ENCODE assay signal across 8 cellular contexts in the genomic region with DNA sequence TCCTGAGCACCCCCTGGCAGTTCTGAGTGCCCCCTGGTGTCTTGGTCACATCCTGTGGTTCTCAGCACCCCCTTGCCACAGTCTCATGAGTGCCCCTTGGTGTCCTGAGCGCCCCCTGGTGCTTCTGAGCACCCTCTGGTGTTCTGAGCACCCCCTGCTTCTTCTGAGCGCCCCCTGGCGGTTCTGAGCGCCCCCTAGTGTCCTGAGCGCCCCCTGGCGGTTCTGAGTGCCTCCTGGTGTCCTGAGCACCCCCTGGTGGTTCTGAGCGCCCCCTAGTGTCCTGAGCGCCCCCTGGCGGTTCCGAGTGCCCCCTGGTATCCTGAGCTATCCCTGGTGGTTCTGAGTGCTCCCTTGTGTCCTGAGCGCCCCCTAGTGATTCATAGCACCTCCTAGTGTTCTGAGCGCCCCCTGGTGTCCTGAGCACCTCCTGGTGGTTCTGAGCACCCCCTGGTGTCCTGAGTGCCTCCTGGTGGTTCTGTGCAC.
A peak's percentile ranks its signal among the peaks of the same experiment; 100 is the strongest.
DNase-seq lines count a peak whose midpoint lies in the region; ATAC-seq, FAIRE-seq and TF ChIP-seq lines count a peak whose summit lies in the region.
"Not testable (repeated sequence)": the region's sequence is repeated elsewhere in the genome, so short reads cannot be mapped to it uniquely, and the experiment has no call there.

No MANE protein-coding gene starts in this region.

- peaks cover 52% of the 10 kb centered on the region for H3K4me1 Mint-ChIP-seq in activated CD8-positive, alpha-beta T cell treated with anti-CD3 and anti-CD28 coated beads for 36 hours (ENCODE audit: low read depth)

- H3K4me2 ChIP-seq in K562 (ENCODE audit: insufficient read depth, low read length): not testable (repeated sequence)

- H3K36me3 Mint-ChIP-seq in activated CD8-positive, alpha-beta T cell treated with anti-CD3 and anti-CD28 coated beads for 36 hours (ENCODE audit: low read depth): not testable (repeated sequence)

- H3K27ac Mint-ChIP-seq in activated CD8-positive, alpha-beta T cell treated with anti-CD3 and anti-CD28 coated beads for 36 hours: peak overlapping the region; percentile 63

- not testable (repeated sequence) for H3K9me3 Mint-ChIP-seq in activated CD8-positive, alpha-beta T cell treated with anti-CD3 and anti-CD28 coated beads for 36 hours

- not testable (repeated sequence) for TF ChIP-seq RAD21 in K562 (CRISPR knock-in tag; conservative IDR thresholded peaks at IDR 0.05 in 1 of 2, IDR thresholded peaks at IDR 0.05 in 1 of 2)

- H3K27me3 Mint-ChIP-seq in activated CD8-positive, alpha-beta T cell treated with anti-CD3 and anti-CD28 coated beads for 36 hours: not testable (repeated sequence)

- not testable (repeated sequence) for TF ChIP-seq EP300 in K562 (IDR thresholded peaks at IDR 0.05; ENCODE audit: low read length)

- TF ChIP-seq CTCF in activated CD8-positive, alpha-beta T cell treated with anti-CD3 and anti-CD28 coated beads for 36 hours (IDR thresholded peaks at IDR 0.05): not testable (repeated sequence)
- TF ChIP-seq CTCF in K562 (IDR thresholded peaks at IDR 0.05 in 2 of 3, conservative IDR thresholded peaks at IDR 0.05 in 1 of 3; ENCODE audit: insufficient read depth in 2 of 3, low read depth in 1 of 3, low read length in 3 of 3): peak in 2 of 3 experiments; percentile 29 to 94; a peak in 4 of 6 replicates

- not testable (repeated sequence) for H4K20me1 ChIP-seq in K562 (replicated peaks; ENCODE audit: control insufficient read depth, insufficient read depth, low read length)

- not testable (repeated sequence) for H3K9me1 ChIP-seq in K562 (ENCODE audit: control insufficient read depth, insufficient read depth, low read length)

- not testable (repeated sequence) for H3K4me1 ChIP-seq in K562 (replicated peaks in 1 of 2; ENCODE audit: control insufficient read depth in 2 of 2, insufficient read depth in 2 of 2, low read length in 2 of 2)

- H2AFZ ChIP-seq in K562 (ENCODE audit: low read depth, low read length): not testable (repeated sequence)

- H3K9ac ChIP-seq in K562 (ENCODE audit: insufficient read depth in 1 of 2, low read depth in 2 of 2, low read length in 2 of 2): not testable (repeated sequence)

- not testable (repeated sequence) for H3K4me3 ChIP-seq in K562

- BruUV-seq in K562 (replicated peaks; lab: Mats Ljungman, UMichigan): not testable (repeated sequence)

- CTCF ChIA-PET in activated CD8-positive, alpha-beta T cell treated with anti-CD3 and anti-CD28 coated beads for 36 hours (lab: Charles Lee): interaction anchor here (0.6 to 3.5 kb wide), 15 partner anchors 8 to 140 kb away, joined by 3 to 52 read pairs (median 5); no protein-coding TSS in a partner anchor
- CTCF ChIA-PET in K562 (lab: Yijun Ruan, JAX; ENCODE audit: low intra/inter-chr PET ratio): interaction anchor here (0.6 to 0.7 kb wide), 2 partner anchors 19 to 417 kb away, joined by 3 to 4 read pairs; no protein-coding TSS in a partner anchor

- H3K27ac ChIP-seq in K562 (ENCODE audit: extremely low read depth, low read depth, low read length): not testable (repeated sequence)

- H3K4me3 Mint-ChIP-seq in activated CD8-positive, alpha-beta T cell treated with anti-CD3 and anti-CD28 coated beads for 36 hours: not testable (repeated sequence)

- POLR2A ChIA-PET in activated CD8-positive, alpha-beta T cell treated with anti-CD3 and anti-CD28 coated beads for 36 hours (lab: Charles Lee): interaction anchor here (0.6 to 1.5 kb wide), 3 partner anchors 9 to 25 kb away, joined by 3 to 5 read pairs (median 3); no protein-coding TSS in a partner anchor
- POLR2A ChIA-PET in K562 (lab: Yijun Ruan, JAX): not testable (repeated sequence)

- H3K36me3 ChIP-seq in K562 (ENCODE audit: control insufficient read depth, insufficient read depth, low read length): not testable (repeated sequence)

- ATAC-seq in GM18861 (IDR thresholded peaks at IDR 0.05; ENCODE audit: unreplicated experiment) (peak; percentile 16), GM21381 (IDR thresholded peaks at IDR 0.05; ENCODE audit: unreplicated experiment) (peak; percentile 20), HG02970 (IDR thresholded peaks at IDR 0.05; ENCODE audit: low FRiP score, unreplicated experiment) (peak; percentile 28), HG03469 (IDR thresholded peaks at IDR 0.05; ENCODE audit: unreplicated experiment) (peak; percentile 42)
- peak; percentile 25 for ATAC-seq in activated CD8-positive, alpha-beta T cell treated with anti-CD3 and anti-CD28 coated beads for 36 hours
- not testable (repeated sequence) for ATAC-seq in K562

- TF ChIP-seq POLR2A in K562 (conservative IDR thresholded peaks at IDR 0.05): not testable (repeated sequence)

- intact Hi-C loops in activated CD8-positive, alpha-beta T cell treated with anti-CD3 and anti-CD28 coated beads for 36 hours (cut with micrococcal nuclease); K562 (cut with micrococcal nuclease): not testable (repeated sequence)

- not testable (repeated sequence) for FAIRE-seq in K562 (lab: Jason Lieb, UNC)

- DNase-seq in CD1c-positive myeloid dendritic cell (ENCODE audit: extremely low spot score): peak; percentile 18
- DNase-seq in activated CD8-positive, alpha-beta T cell treated with anti-CD3 and anti-CD28 coated beads for 36 hours: peak; percentile 76
- DNase-seq in K562 (ENCODE audit: extremely low read depth in 1 of 4, low spot score in 3 of 4): not testable (repeated sequence)
- peak; percentile 31 for DNase-seq in stimulated activated CD4-positive, alpha-beta T cell treated with anti-CD3 and anti-CD28 coated beads, Interleukin-4, amount 100 ng/mL, for 24 hours

- not testable (repeated sequence) for H3K27me3 ChIP-seq in K562 (ENCODE audit: control insufficient read depth in 2 of 2, insufficient read depth in 2 of 2, low read length in 2 of 2)

- in situ Hi-C loops in K562 (cut with MboI): not testable (repeated sequence)

- 0% methylated on average over 1 of the region's 12 CpGs for WGBS in K562 (ENCODE audit: insufficient coverage, low coverage, missing lambda C conversion rate)

- not testable (repeated sequence) for H3K79me2 ChIP-seq in K562 (ENCODE audit: control insufficient read depth, insufficient read depth, low read length)

- H3K9me3 ChIP-seq in K562 (replicated peaks; ENCODE audit: control insufficient read depth, insufficient read depth, low read depth, low read length): not testable (repeated sequence)

TF ChIP-seq in K562, 482 proteins besides CTCF, POLR2A, EP300 and RAD21:
- TF ChIP-seq, protein P1, sequence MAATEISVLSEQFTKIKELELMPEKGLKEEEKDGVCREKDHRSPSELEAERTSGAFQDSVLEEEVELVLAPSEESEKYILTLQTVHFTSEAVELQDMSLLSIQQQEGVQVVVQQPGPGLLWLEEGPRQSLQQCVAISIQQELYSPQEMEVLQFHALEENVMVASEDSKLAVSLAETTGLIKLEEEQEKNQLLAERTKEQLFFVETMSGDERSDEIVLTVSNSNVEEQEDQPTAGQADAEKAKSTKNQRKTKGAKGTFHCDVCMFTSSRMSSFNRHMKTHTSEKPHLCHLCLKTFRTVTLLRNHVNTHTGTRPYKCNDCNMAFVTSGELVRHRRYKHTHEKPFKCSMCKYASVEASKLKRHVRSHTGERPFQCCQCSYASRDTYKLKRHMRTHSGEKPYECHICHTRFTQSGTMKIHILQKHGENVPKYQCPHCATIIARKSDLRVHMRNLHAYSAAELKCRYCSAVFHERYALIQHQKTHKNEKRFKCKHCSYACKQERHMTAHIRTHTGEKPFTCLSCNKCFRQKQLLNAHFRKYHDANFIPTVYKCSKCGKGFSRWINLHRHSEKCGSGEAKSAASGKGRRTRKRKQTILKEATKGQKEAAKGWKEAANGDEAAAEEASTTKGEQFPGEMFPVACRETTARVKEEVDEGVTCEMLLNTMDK (IDR thresholded peaks at IDR 0.05; ENCODE audit: borderline replicate concordance, insufficient read depth, low read depth, low read length, poor library complexity, severe bottlenecking): peak; percentile 20
